ENCODE assay signal across 31 cellular contexts in genomic region chr3:104740874-104741273, GRCh38.
"Had no signal": no experiment of that assay in that cellular context is flagged by ENCODE, and none has a peak within 500 bp of the region (broad histone marks: within the 10 kb centered on the region; RNA-seq: fewer than 3 reads in every experiment).

No MANE protein-coding gene starts in this region.

- H3K27me3 ChIP-seq: ascending aorta, breast epithelium, cardiac muscle cell, colonic mucosa, esophagus squamous epithelium, gastroesophageal sphincter had no signal

- H3K4me3 Mint-ChIP-seq: activated B cell treated with CpG ODN at 0.5 μM for 24 hours; activated CD8-positive, alpha-beta T cell treated with anti-CD3 and anti-CD28 coated beads for 36 hours; activated naive CD8-positive, alpha-beta T cell; activated T-cell treated with anti-CD3 and anti-CD28 coated beads, Interleukin-2, amount 50 U/mL, for 4 hours; activated T-helper 17 cell treated with anti-CD3 and anti-CD28 coated beads, Interleukin-2, amount 50 U/mL, for 72 hours; brain; T-helper 17 cell; T-helper 2 cell treated with Interferon-gamma antibody and Interleukin-4, amounts not matched to agents 5 μg/mL and 100 μg/mL, for 36 hours had no signal

- H3K4me3 ChIP-seq: ascending aorta, breast epithelium, cardiac muscle cell, colonic mucosa, esophagus squamous epithelium, gastroesophageal sphincter had no signal

- H3K36me3 ChIP-seq: ascending aorta, breast epithelium, cardiac muscle cell, colonic mucosa, esophagus squamous epithelium, gastroesophageal sphincter, WERI-Rb-1 had no signal

- H3K9me3 Mint-ChIP-seq: activated B cell treated with CpG ODN at 0.5 μM for 24 hours; activated CD8-positive, alpha-beta T cell treated with anti-CD3 and anti-CD28 coated beads for 36 hours; activated T-cell treated with anti-CD3 and anti-CD28 coated beads, Interleukin-2, amount 50 U/mL, for 4 hours; activated T-helper 17 cell treated with anti-CD3 and anti-CD28 coated beads, Interleukin-2, amount 50 U/mL, for 72 hours; brain; T-helper 2 cell treated with Interferon-gamma antibody and Interleukin-4, amounts not matched to agents 5 μg/mL and 100 μg/mL, for 36 hours had no signal

- H3K27ac Mint-ChIP-seq: activated B cell treated with CpG ODN at 0.5 μM for 24 hours; activated CD8-positive, alpha-beta T cell treated with anti-CD3 and anti-CD28 coated beads for 36 hours; activated naive CD8-positive, alpha-beta T cell; activated T-helper 17 cell treated with anti-CD3 and anti-CD28 coated beads, Interleukin-2, amount 50 U/mL, for 72 hours; brain; T-helper 17 cell; T-helper 2 cell treated with Interferon-gamma antibody and Interleukin-4, amounts not matched to agents 5 μg/mL and 100 μg/mL, for 36 hours had no signal

- H3K36me3 Mint-ChIP-seq: activated naive CD8-positive, alpha-beta T cell; brain had no signal

- H3K27ac ChIP-seq: ascending aorta, breast epithelium, cardiac muscle cell, colonic mucosa, epithelial cell of prostate, esophagus squamous epithelium, gastroesophageal sphincter, WERI-Rb-1 had no signal

- H3K4me1 ChIP-seq: breast epithelium, colonic mucosa, esophagus squamous epithelium, gastroesophageal sphincter had no signal

- DNase-seq: activated B cell treated with CpG ODN at 0.5 μM for 24 hours; activated CD4-positive, alpha-beta T cell treated with anti-CD3 and anti-CD28 coated beads for 48 hours; activated CD4-positive, alpha-beta T cell treated with anti-CD3 and anti-CD28 coated beads, Interleukin-2, amount 50 U/mL, for 1 hour; activated CD4-positive, alpha-beta T cell treated with anti-CD3 and anti-CD28 coated beads, Interleukin-2, amount 50 U/mL, for 48 hours; activated CD8-positive, alpha-beta memory T cell treated with anti-CD3 and anti-CD28 coated beads for 24 hours; activated CD8-positive, alpha-beta T cell treated with anti-CD3 and anti-CD28 coated beads for 36 hours; activated effector memory CD4-positive, alpha-beta T cell treated with Interleukin-2 at 50 U/mL for 16 hours; activated gamma-delta T cell treated with Interleukin-2 at 50 U/mL for 16 hours; activated naive CD4-positive, alpha-beta T cell treated with anti-CD3 and anti-CD28 coated beads, Interleukin-2, amount 50 U/mL, for 16 hours; activated naive CD4-positive, alpha-beta T cell treated with Interleukin-2 at 50 U/mL for 16 hours; activated T-cell treated with anti-CD3 and anti-CD28 coated beads, Interleukin-2, amount 50 U/mL, for 4 hours; central memory CD4-positive, alpha-beta T cell; cerebellar nuclear complex; colonic mucosa; effector CD8-positive, alpha-beta T cell; esophagus squamous epithelium; foreskin melanocyte; T-helper 1 cell; T-helper 17 cell; T1000; WERI-Rb-1 had no signal

- H3K27me3 Mint-ChIP-seq: activated CD8-positive, alpha-beta T cell treated with anti-CD3 and anti-CD28 coated beads for 36 hours; activated naive CD8-positive, alpha-beta T cell; brain had no signal

- H3K4me1 Mint-ChIP-seq: activated B cell treated with CpG ODN at 0.5 μM for 24 hours; activated T-helper 17 cell treated with anti-CD3 and anti-CD28 coated beads, Interleukin-2, amount 50 U/mL, for 72 hours; brain; T-helper 17 cell had no signal

- ATAC-seq: activated CD4-positive, CD25-positive, alpha-beta regulatory T cell treated with anti-CD3 and anti-CD28 coated beads, Interleukin-2, amount 50 U/mL, for 24 hours; activated CD8-positive, alpha-beta T cell treated with anti-CD3 and anti-CD28 coated beads for 36 hours; activated T-cell treated with anti-CD3 and anti-CD28 coated beads, Interleukin-2, amount 50 U/mL, for 4 hours; activated T-helper 17 cell treated with anti-CD3 and anti-CD28 coated beads, Interleukin-2, amount 50 U/mL, for 72 hours; gastroesophageal sphincter; T-helper 17 cell had no signal

- H3K9me3 ChIP-seq: ascending aorta, breast epithelium, colonic mucosa, esophagus squamous epithelium, gastroesophageal sphincter had no signal
